Comparison of ENCODE assay signal across 18 cellular contexts in genomic region chr4:18611008-18611407, GRCh38.
DNase-seq lines count a peak whose midpoint lies in the region; ATAC-seq and TF ChIP-seq lines count a peak whose summit lies in the region.
"Had no signal": no experiment of that assay in that cellular context is flagged by ENCODE, and none has a peak within 500 bp of the region (broad histone marks: within the 10 kb centered on the region; RNA-seq: fewer than 3 reads in every experiment).

No MANE protein-coding gene starts in this region.

- H2BK15ac ChIP-seq in IMR-90 (ENCODE audit: low read depth, low read length), result no peak overlapping the region

- H3K9me3 ChIP-seq in IMR-90 (ENCODE audit: control insufficient read depth, insufficient read depth, low read length) (no peaks in the 10 kb centered on the region; the same call in 1 of the 2 replicates), T-helper 17 cell (ENCODE audit: control insufficient read depth, low read length, poor library complexity, severe bottlenecking) (no peaks in the 10 kb centered on the region)

- no peak overlapping the region for H2BK20ac ChIP-seq in IMR-90 (ENCODE audit: low read depth, low read length)

- intact Hi-C loops in activated CD4-positive, alpha-beta T cell treated with anti-CD3 and anti-CD28 coated beads for 36 hours (cut with DNase I, micrococcal nuclease), result no loop called here
- intact Hi-C loops in IMR-90 (cut with micrococcal nuclease), result no loop called here

- H3K9ac ChIP-seq in IMR-90 (ENCODE audit: low read depth, low read length), result no peak overlapping the region
- H3K9ac ChIP-seq: BLaER1 treated with 17β-estradiol and CSF1 and Interleukin-3, amounts not matched to agents 10 nM and 100 nM had no signal

- no TSS peak for BruUV-seq in IMR-90 (replicated peaks; lab: Mats Ljungman, UMichigan)

- H3K36me3 ChIP-seq in IMR-90 (ENCODE audit: control insufficient read depth, insufficient read depth, low read length), result no peaks in the 10 kb centered on the region
- H3K36me3 ChIP-seq: BLaER1 treated with 17β-estradiol and CSF1 and Interleukin-3, amounts not matched to agents 10 nM and 100 nM had no signal

- no peaks in the 10 kb centered on the region for H3K9me1 ChIP-seq in IMR-90 (ENCODE audit: insufficient read depth, low read length)

- H3K27ac ChIP-seq in IMR-90 (ENCODE audit: insufficient read depth, low read length), result no peak overlapping the region
- H3K27ac ChIP-seq: BLaER1 treated with 17β-estradiol and CSF1 and Interleukin-3, amounts not matched to agents 10 nM and 100 nM; HL-60 had no signal

- in situ Hi-C loops in IMR-90 (cut with MboI; ENCODE audit: low sequenced_read_pairs), result no loop called here

- H3K4me1 Mint-ChIP-seq in activated CD4-positive, alpha-beta T cell treated with anti-CD3 and anti-CD28 coated beads for 36 hours, result no peaks in the 10 kb centered on the region
- no peaks in the 10 kb centered on the region for H3K4me1 Mint-ChIP-seq in T-helper 17 cell
- no peaks in the 10 kb centered on the region for H3K4me1 Mint-ChIP-seq in memory B cell
- H3K4me1 Mint-ChIP-seq in WTC11, result no peaks in the 10 kb centered on the region
- H3K4me1 Mint-ChIP-seq: B cell, GM23338 had no signal

- no peak overlapping the region for H4K5ac ChIP-seq in IMR-90 (ENCODE audit: low read depth, low read length)

- H4K20me1 ChIP-seq in IMR-90 (ENCODE audit: insufficient read depth, low read length), result no peaks in the 10 kb centered on the region
- H4K20me1 ChIP-seq: BLaER1 treated with 17β-estradiol and CSF1 and Interleukin-3, amounts not matched to agents 10 nM and 100 nM had no signal

- H4K8ac ChIP-seq in IMR-90 (ENCODE audit: low read depth in 2 of 2, low read length in 2 of 2), result no peak overlapping the region

- CTCF ChIA-PET in activated CD4-positive, alpha-beta T cell treated with anti-CD3 and anti-CD28 coated beads for 36 hours (lab: Charles Lee), result no interaction called here
- CTCF ChIA-PET in IMR-90 (lab: Yijun Ruan, JAX) (no interaction called here), WTC11 (lab: Charles Lee) (no interaction called here)

- H3K36me3 Mint-ChIP-seq in activated CD4-positive, alpha-beta T cell treated with anti-CD3 and anti-CD28 coated beads for 36 hours (ENCODE audit: low read depth), result no peaks in the 10 kb centered on the region
- H3K36me3 Mint-ChIP-seq in T-helper 17 cell (ENCODE audit: low read depth), result peaks cover 3% of the 10 kb centered on the region
- H3K36me3 Mint-ChIP-seq in memory B cell, result no peaks in the 10 kb centered on the region
- H3K36me3 Mint-ChIP-seq in WTC11, result no peaks in the 10 kb centered on the region
- H3K36me3 Mint-ChIP-seq: IgD-negative memory B cell had no signal

- no peak overlapping the region for H2AFZ ChIP-seq in IMR-90 (replicated peaks; ENCODE audit: low read length, poor library complexity)
- H2AFZ ChIP-seq: GM23338 had no signal

- dilution Hi-C loops in IMR-90 (cut with HindIII; ENCODE audit: low sequenced_read_pairs, unreplicated experiment), result no loop called here

- no peak overlapping the region for H3K4me3 ChIP-seq in IMR-90 (ENCODE audit: insufficient read depth, low read depth, low read length)
- H3K4me3 ChIP-seq: BLaER1 treated with 17β-estradiol and CSF1 and Interleukin-3, amounts not matched to agents 10 nM and 100 nM; GM23338 had no signal

- no peak overlapping the region for H2BK120ac ChIP-seq in IMR-90 (ENCODE audit: low read depth, low read length)

- H3K14ac ChIP-seq in IMR-90 (replicated peaks; ENCODE audit: low read depth, low read length), result no peak overlapping the region

- POLR2A ChIA-PET in activated CD4-positive, alpha-beta T cell treated with anti-CD3 and anti-CD28 coated beads for 36 hours (lab: Charles Lee), result no interaction called here
- POLR2A ChIA-PET in IMR-90 (lab: Charles Lee; ENCODE audit: unreplicated experiment) (no interaction called here), WTC11 (lab: Charles Lee) (no interaction called here)

- H3K9me3 Mint-ChIP-seq in activated CD4-positive, alpha-beta T cell treated with anti-CD3 and anti-CD28 coated beads for 36 hours (ENCODE audit: low read depth), result peaks cover 7% of the 10 kb centered on the region
- H3K9me3 Mint-ChIP-seq in memory B cell (peaks cover 6% of the 10 kb centered on the region), WTC11 (peaks cover 6% of the 10 kb centered on the region; the same call in 1 of the 2 replicates)
- H3K9me3 Mint-ChIP-seq: IgD-negative memory B cell had no signal

- WGBS in IMR-90 (ENCODE audit: extremely low coverage in 2 of 2, insufficient read length in 1 of 2), 2 experiments, result no CpG with 5 or more reads among the region's 2 CpGs

- no peak overlapping the region for H4K91ac ChIP-seq in IMR-90 (ENCODE audit: insufficient read depth, low read depth, low read length)

- no peak for DNase-seq in activated CD4-positive, alpha-beta T cell treated with anti-CD3 and anti-CD28 coated beads for 36 hours
- no peak for DNase-seq in activated CD4-positive, alpha-beta T cell treated with anti-CD3 and anti-CD28 coated beads, Interleukin-2, amount 50 U/mL, for 1 hour
- DNase-seq in IMR-90, result no peak
- no peak for DNase-seq in T-helper 17 cell
- DNase-seq in memory B cell (ENCODE audit: low spot score in 2 of 2), result no peak
- no peak for DNase-seq in kidney glomerular epithelial cell (lab: John Stamatoyannopoulos, UW)
- no peak for DNase-seq in WTC11 (ENCODE audit: low spot score)
- DNase-seq in NOMO-1 (lab: John Stamatoyannopoulos, UW; ENCODE audit: unreplicated experiment in 2 of 2), result no peak
- DNase-seq: 8988T, DMS153, DMS79 treated with DMSO at 0.1 percent for 48 hours, GF-D8, HCEC 1CT had no signal

- TF ChIP-seq RAD21 in IMR-90 (IDR thresholded peaks at IDR 0.05; ENCODE audit: low read length), result no peak

- TF ChIP-seq CTCF in IMR-90 (conservative IDR thresholded peaks at IDR 0.05; ENCODE audit: low read depth, low read length) (no peak), WTC11 (IDR thresholded peaks at IDR 0.05) (no peak)

- no peak overlapping the region for H3K4me3 Mint-ChIP-seq in activated CD4-positive, alpha-beta T cell treated with anti-CD3 and anti-CD28 coated beads for 36 hours
- no peak overlapping the region for H3K4me3 Mint-ChIP-seq in T-helper 17 cell
- H3K4me3 Mint-ChIP-seq in memory B cell, result no peak overlapping the region
- H3K4me3 Mint-ChIP-seq in WTC11, result no peak overlapping the region
- H3K4me3 Mint-ChIP-seq: B cell, GM23338, IgD-negative memory B cell had no signal

- H3K4ac ChIP-seq in IMR-90 (ENCODE audit: low read depth, low read length), result no peak overlapping the region

- H3K4me1 ChIP-seq in IMR-90 (ENCODE audit: control insufficient read depth, insufficient read depth, low read length), result no peaks in the 10 kb centered on the region

- H3K23ac ChIP-seq in IMR-90 (ENCODE audit: low read depth, low read length), result no peak overlapping the region

- no peak overlapping the region for H3K56ac ChIP-seq in IMR-90 (ENCODE audit: extremely low read depth, insufficient read depth, low read length)

- no peak for TF ChIP-seq POLR2A in IMR-90 (IDR thresholded peaks at IDR 0.05; ENCODE audit: low read depth, low read length)

- H2AK5ac ChIP-seq in IMR-90 (ENCODE audit: low read depth, low read length), result no peak overlapping the region

- no peak overlapping the region for H3K4me2 ChIP-seq in IMR-90 (ENCODE audit: low read depth, low read length)
- H3K4me2 ChIP-seq: BLaER1 treated with 17β-estradiol and CSF1 and Interleukin-3, amounts not matched to agents 10 nM and 100 nM; GM23338 had no signal

- H2BK5ac ChIP-seq in IMR-90 (ENCODE audit: low read depth, low read length, poor library complexity, severe bottlenecking), result no peak overlapping the region

- H3K27ac Mint-ChIP-seq in activated CD4-positive, alpha-beta T cell treated with anti-CD3 and anti-CD28 coated beads for 36 hours, result peak overlapping the region; percentile 24
- peak overlapping the region; percentile 39 for H3K27ac Mint-ChIP-seq in T-helper 17 cell
- H3K27ac Mint-ChIP-seq in memory B cell, result peak overlapping the region; percentile 63
- H3K27ac Mint-ChIP-seq in WTC11, result no peak overlapping the region
- H3K27ac Mint-ChIP-seq: B cell, GM23338 had no signal

- no peak overlapping the region for H3K18ac ChIP-seq in IMR-90 (ENCODE audit: low read depth, low read length)

- H3K27me3 Mint-ChIP-seq in activated CD4-positive, alpha-beta T cell treated with anti-CD3 and anti-CD28 coated beads for 36 hours, result peaks cover under 1% of the 10 kb centered on the region
- H3K27me3 Mint-ChIP-seq in T-helper 17 cell (peaks cover 13% of the 10 kb centered on the region), memory B cell (peaks cover 3% of the 10 kb centered on the region), WTC11 (ENCODE audit: low read depth) (peaks cover 8% of the 10 kb centered on the region; the same call in 1 of the 2 replicates)
- H3K27me3 Mint-ChIP-seq: B cell had no signal

- H3K79me1 ChIP-seq in IMR-90 (ENCODE audit: low read depth in 1 of 2, low read length in 2 of 2), result no peaks in the 10 kb centered on the region

- no peaks in the 10 kb centered on the region for H3K27me3 ChIP-seq in IMR-90 (ENCODE audit: control insufficient read depth, insufficient read depth, low read length)
- H3K27me3 ChIP-seq: BLaER1 treated with 17β-estradiol and CSF1 and Interleukin-3, amounts not matched to agents 10 nM and 100 nM had no signal

- ATAC-seq in activated CD4-positive, alpha-beta T cell treated with anti-CD3 and anti-CD28 coated beads for 36 hours, result no peak
- ATAC-seq in IMR-90 (ENCODE audit: low read depth) (no peak), T-helper 17 cell (no peak), memory B cell (ENCODE audit: low read depth) (no peak), WTC11 (no peak)
- ATAC-seq: GM23338 had no signal

- no peak overlapping the region for H2AK9ac ChIP-seq in IMR-90 (replicated peaks; ENCODE audit: low read depth, low read length, poor library complexity)

TF ChIP-seq in IMR-90, 13 proteins besides CTCF, POLR2A, EP300 and RAD21:
- TF ChIP-seq MAFK (IDR thresholded peaks at IDR 0.05; ENCODE audit: low read depth, low read length) (peak; percentile 74), CEBPB (IDR thresholded peaks at IDR 0.05; ENCODE audit: low read depth, low read length) (no peak)

TF ChIP-seq in WTC11, 78 proteins besides CTCF, POLR2A, EP300 and RAD21 (continues in another document):
- TF ChIP-seq, protein P1, sequence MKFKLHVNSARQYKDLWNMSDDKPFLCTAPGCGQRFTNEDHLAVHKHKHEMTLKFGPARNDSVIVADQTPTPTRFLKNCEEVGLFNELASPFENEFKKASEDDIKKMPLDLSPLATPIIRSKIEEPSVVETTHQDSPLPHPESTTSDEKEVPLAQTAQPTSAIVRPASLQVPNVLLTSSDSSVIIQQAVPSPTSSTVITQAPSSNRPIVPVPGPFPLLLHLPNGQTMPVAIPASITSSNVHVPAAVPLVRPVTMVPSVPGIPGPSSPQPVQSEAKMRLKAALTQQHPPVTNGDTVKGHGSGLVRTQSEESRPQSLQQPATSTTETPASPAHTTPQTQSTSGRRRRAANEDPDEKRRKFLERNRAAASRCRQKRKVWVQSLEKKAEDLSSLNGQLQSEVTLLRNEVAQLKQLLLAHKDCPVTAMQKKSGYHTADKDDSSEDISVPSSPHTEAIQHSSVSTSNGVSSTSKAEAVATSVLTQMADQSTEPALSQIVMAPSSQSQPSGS (CRISPR knock-in tag; IDR thresholded peaks at IDR 0.05; ENCODE audit: borderline replicate concordance, low read depth), result no peak
- TF ChIP-seq ZNF219 (CRISPR knock-in tag; IDR thresholded peaks at IDR 0.05; ENCODE audit: borderline replicate concordance) (no peak), ZNF317 (CRISPR knock-in tag; IDR thresholded peaks at IDR 0.05; ENCODE audit: borderline replicate concordance, low read depth) (no peak)
